Comparison of ENCODE assay signal across 9 cellular contexts in genomic region chr4:158172558-158173258, GRCh38.
DNase-seq lines count a peak whose midpoint lies in the region; ATAC-seq and TF ChIP-seq lines count a peak whose summit lies in the region.
"Had no signal": no experiment of that assay in that cellular context is flagged by ENCODE, and none has a peak within 500 bp of the region (broad histone marks: within the 10 kb centered on the region; RNA-seq: fewer than 3 reads in every experiment).

TSS of gene GASK1B (minus strand) at chr4:158173025. CDS start at chr4:158171375, 1,650 bp downstream.

- in situ Hi-C loops in astrocyte of the spinal cord (cut with HindIII; ENCODE audit: low sequenced_read_pairs), result no loop called here

- peak; percentile 73 for TF ChIP-seq CTCF in astrocyte of the spinal cord (IDR thresholded peaks at IDR 0.05; ENCODE audit: low read depth, low read length)

- DNase-seq in COLO829 (ENCODE audit: low spot score) (peak; percentile 72), NCI-H345 (lab: John Stamatoyannopoulos, UW) (peak; percentile 16), astrocyte of the spinal cord (ENCODE audit: low read depth, low spot score) (peak; percentile 83), iPS DF 6.9 (ENCODE audit: low read depth, low spot score) (peak; percentile 11)
- DNase-seq in stimulated activated naive CD4-positive, alpha-beta T cell (lab: John Stamatoyannopoulos, UW), result no peak
- DNase-seq: activated B cell treated with CpG ODN at 0.5 μM for 24 hours had no signal

- H3K4me1 ChIP-seq in iPS DF 6.9 (ENCODE audit: control insufficient read depth, insufficient read depth, low read length), result no peaks in the 10 kb centered on the region

- H3K4me3 ChIP-seq in astrocyte of the spinal cord (ENCODE audit: low read depth, low read length) (peak within 1 kb of the TSS; percentile 42), iPS DF 6.9 (ENCODE audit: low read length) (no peak within 1 kb of the TSS), skin epidermis (peak within 1 kb of the TSS; percentile 9 to 50 (median 41))

- ATAC-seq in GM21390 (IDR thresholded peaks at IDR 0.05; ENCODE audit: unreplicated experiment) (peak; percentile 44), HG03039 (IDR thresholded peaks at IDR 0.05; ENCODE audit: unreplicated experiment) (no peak)

- no peak within 1 kb of the TSS for H3K27ac ChIP-seq in iPS DF 6.9 (ENCODE audit: low read length)
- peak within 1 kb of the TSS in 19 of 21 experiments; percentile 5 to 93 (median 73) for H3K27ac ChIP-seq in skin epidermis

- no peaks in the 10 kb centered on the region for H3K27me3 ChIP-seq in iPS DF 6.9 (ENCODE audit: control insufficient read depth, insufficient read depth, low read length)

- H3K36me3 ChIP-seq in iPS DF 6.9 (ENCODE audit: control insufficient read depth, insufficient read depth, low read length), result no peaks in the 10 kb centered on the region

- no peaks in the 10 kb centered on the region for H3K9me3 ChIP-seq in iPS DF 6.9 (ENCODE audit: control insufficient read depth, insufficient read depth, low read length)

- WGBS in iPS DF 6.9 (ENCODE audit: insufficient coverage, insufficient read length), result no CpG with 5 or more reads among the region's 11 CpGs

Comparison
In these comparisons a context has a peak if more than half of its experiments do, and no peak if none do; other contexts are left out.
1. DNase-seq: peak in COLO829 (single experiment), NCI-H345 (single experiment), astrocyte of the spinal cord (single experiment) and iPS DF 6.9 (single experiment); none in stimulated activated naive CD4-positive, alpha-beta T cell (0 of 6).